Comparison of ENCODE assay signal across 11 cellular contexts in the genomic region with DNA sequence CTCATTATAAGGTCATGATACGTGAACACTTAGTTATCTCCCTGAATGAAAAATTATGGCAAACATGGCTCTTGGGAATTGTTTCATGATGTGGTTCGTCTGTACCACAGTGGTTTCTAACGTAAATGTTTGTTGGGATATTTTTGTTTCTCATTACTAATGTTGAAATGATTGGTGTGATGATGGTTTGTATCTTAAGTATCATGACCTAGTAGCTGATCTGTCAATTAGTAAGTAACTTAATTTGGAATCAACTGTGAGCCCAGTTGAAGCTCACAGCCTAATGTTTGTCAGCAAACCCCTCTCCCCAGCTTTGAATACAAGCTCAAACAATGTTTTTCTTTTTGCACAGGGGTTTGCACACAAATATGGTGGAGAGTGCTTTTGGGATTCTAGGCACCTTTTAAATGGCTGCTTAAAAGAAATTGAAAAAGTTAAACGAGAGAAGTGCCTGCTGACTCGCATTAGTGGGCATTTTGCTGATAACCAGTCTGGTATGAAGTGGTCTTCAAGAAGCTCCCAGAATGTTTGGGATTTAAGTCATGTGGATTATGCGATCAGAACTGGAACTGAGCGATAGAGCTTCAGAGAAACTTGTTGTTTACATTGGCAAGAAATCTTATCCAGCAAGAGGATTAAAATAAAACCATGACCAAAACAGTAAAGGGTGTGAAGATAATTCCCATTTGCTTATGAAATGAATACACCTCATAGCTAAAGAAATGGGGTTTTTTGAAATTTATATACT.
DNase-seq lines count a peak whose midpoint lies in the region; ATAC-seq, FAIRE-seq and TF ChIP-seq lines count a peak whose summit lies in the region.
"Had no signal": no experiment of that assay in that cellular context is flagged by ENCODE, and none has a peak within 500 bp of the region (broad histone marks: within the 10 kb centered on the region; RNA-seq: fewer than 3 reads in every experiment).

No MANE protein-coding gene starts in this region.

- no peak overlapping the region for H3K56ac ChIP-seq in mesendoderm (ENCODE audit: low read length)

- dilution Hi-C loops in endothelial cell of umbilical vein (cut with MboI; ENCODE audit: extremely low pct_ligation_motif_present, low sequenced_read_pairs) = no loop called here

- H3K27ac ChIP-seq in PC-3 (ENCODE audit: low read length) = peak overlapping the region; percentile 100
- peak overlapping the region; percentile 73 for H3K27ac ChIP-seq in endothelial cell of umbilical vein (ENCODE audit: insufficient read depth, low read depth, low read length)
- H3K27ac ChIP-seq in mesendoderm (ENCODE audit: low read depth, low read length) = no peak overlapping the region
- H3K27ac ChIP-seq: BLaER1 had no signal

- H3K9ac ChIP-seq in PC-3 (ENCODE audit: low read length) (peak overlapping the region; percentile 98), endothelial cell of umbilical vein (replicated peaks; ENCODE audit: extremely low read depth, insufficient read depth, low read length) (no peak overlapping the region), mucosa of stomach (ENCODE audit: low read length) (peak overlapping the region; percentile 73), mesendoderm (ENCODE audit: low read length) (no peak overlapping the region)
- H3K9ac ChIP-seq: BLaER1 had no signal

- H3K36me3 ChIP-seq in PC-3 (ENCODE audit: low read depth, low read length) (no peaks in the 10 kb centered on the region), endothelial cell of umbilical vein (ENCODE audit: control insufficient read depth in 2 of 2, extremely low read depth in 1 of 2, insufficient read depth in 2 of 2, low read length in 2 of 2) (no peaks in the 10 kb centered on the region), mucosa of stomach (ENCODE audit: control insufficient read depth, insufficient read depth, low read length) (no peaks in the 10 kb centered on the region), mesendoderm (ENCODE audit: control insufficient read depth, insufficient read depth, low read length) (no peaks in the 10 kb centered on the region)
- H3K36me3 ChIP-seq: BLaER1 had no signal

- H3K4me1 ChIP-seq in PC-3 (ENCODE audit: insufficient read depth, low read length) (peaks cover 34% of the 10 kb centered on the region), endothelial cell of umbilical vein (ENCODE audit: control insufficient read depth, extremely low read depth, insufficient read depth, low read length) (peaks cover 22% of the 10 kb centered on the region), mucosa of stomach (ENCODE audit: control insufficient read depth, insufficient read depth, low read length) (peaks cover 19% of the 10 kb centered on the region), mesendoderm (ENCODE audit: control insufficient read depth, low read depth, low read length) (peaks cover 3% of the 10 kb centered on the region)
- H3K4me1 ChIP-seq: BLaER1 had no signal

- POLR2A ChIA-PET in PC-3 (lab: Charles Lee; ENCODE audit: unreplicated experiment) (interaction anchor here (0.9 kb wide), 1 partner anchor 21 kb away, joined by 3 read pairs; no protein-coding TSS in a partner anchor), endothelial cell of umbilical vein (lab: Charles Lee) (no interaction called here)

- H3K27me3 ChIP-seq in PC-3 (ENCODE audit: low read length) (no peaks in the 10 kb centered on the region), endothelial cell of umbilical vein (ENCODE audit: control insufficient read depth in 2 of 2, insufficient read depth in 2 of 2, low read length in 2 of 2) (no peaks in the 10 kb centered on the region), mucosa of stomach (ENCODE audit: control insufficient read depth, insufficient read depth, low read length) (no peaks in the 10 kb centered on the region), mesendoderm (ENCODE audit: insufficient read depth, low read length, poor library complexity) (no peaks in the 10 kb centered on the region)
- H3K27me3 ChIP-seq: BLaER1 had no signal

- intact Hi-C loops in PC-3 (cut with micrococcal nuclease) = loop anchor here (2.0 kb wide), 2 partner anchors 14 to 68 kb away; no protein-coding TSS in a partner anchor
- intact Hi-C loops in endothelial cell of umbilical vein (cut with micrococcal nuclease) = no loop called here

- H3K4me3 ChIP-seq in AG10803 (ENCODE audit: low read length) (no peak overlapping the region), PC-3 (ENCODE audit: low read length) (peak overlapping the region; percentile 53; the same call in 1 of the 2 replicates), endothelial cell of umbilical vein (replicated peaks in 1 of 3; ENCODE audit: insufficient read depth in 1 of 3, low read depth in 1 of 3, low read length in 3 of 3) (no peak overlapping the region), mucosa of stomach (ENCODE audit: low read length) (no peak overlapping the region), mesendoderm (ENCODE audit: low read length) (no peak overlapping the region)
- H3K4me3 ChIP-seq: BLaER1 had no signal

- H3K79me2 ChIP-seq in PC-3 (ENCODE audit: low read length) (peaks cover 64% of the 10 kb centered on the region), endothelial cell of umbilical vein (ENCODE audit: control insufficient read depth, insufficient read depth, low read length) (no peaks in the 10 kb centered on the region), mesendoderm (ENCODE audit: control insufficient read depth, insufficient read depth, low read length) (no peaks in the 10 kb centered on the region)

- WGBS in mesendoderm (ENCODE audit: extremely low coverage, insufficient coverage, low lambda C conversion rate) = no CpG with 5 or more reads among the region's 7 CpGs

- H3K4ac ChIP-seq in mesendoderm (ENCODE audit: low read depth, low read length) = no peak overlapping the region

- H3K9me1 ChIP-seq in endothelial cell of umbilical vein (replicated peaks; ENCODE audit: control insufficient read depth, extremely low read depth, insufficient read depth, low read length) = no peaks in the 10 kb centered on the region

- H3K9me3 ChIP-seq in PC-3 (ENCODE audit: low read length) (no peaks in the 10 kb centered on the region), endothelial cell of umbilical vein (replicated peaks; ENCODE audit: control insufficient read depth, insufficient read depth, low read length) (no peaks in the 10 kb centered on the region), mucosa of stomach (ENCODE audit: control insufficient read depth, low read length) (no peaks in the 10 kb centered on the region)

- peak; percentile 11; the same call in 1 of the 2 replicates for ATAC-seq in PC-3
- no peak for ATAC-seq in GM18861 (IDR thresholded peaks at IDR 0.05; ENCODE audit: unreplicated experiment)

- BruUV-seq in PC-3 (replicated peaks; lab: Mats Ljungman, UMichigan) (no TSS peak), endothelial cell of umbilical vein (replicated peaks; lab: Mats Ljungman, UMichigan) (no TSS peak)

- H4K20me1 ChIP-seq in PC-3 (ENCODE audit: low read length) (no peaks in the 10 kb centered on the region), endothelial cell of umbilical vein (replicated peaks; ENCODE audit: control insufficient read depth, extremely low read depth, insufficient read depth, low read length) (no peaks in the 10 kb centered on the region)
- H4K20me1 ChIP-seq: BLaER1 had no signal

- FAIRE-seq in endothelial cell of umbilical vein (lab: Jason Lieb, UNC) = peak; percentile 66

- H3K79me1 ChIP-seq in mesendoderm (ENCODE audit: low read length) = no peaks in the 10 kb centered on the region

- H2AFZ ChIP-seq in PC-3 (ENCODE audit: low read length) (no peak overlapping the region), endothelial cell of umbilical vein (ENCODE audit: low read depth, low read length) (no peak overlapping the region)

- H3K9me2 ChIP-seq in PC-3 (replicated peaks; ENCODE audit: low read length) = no peaks in the 10 kb centered on the region

- peaks cover 7% of the 10 kb centered on the region for H3F3A ChIP-seq in PC-3 (ENCODE audit: low read length, unreplicated experiment)

- H4K5ac ChIP-seq in mesendoderm (ENCODE audit: low read length) = no peak overlapping the region

- H2BK5ac ChIP-seq in mesendoderm (ENCODE audit: low read length) = no peak overlapping the region

- no peak overlapping the region for H3K23ac ChIP-seq in mesendoderm (ENCODE audit: low read length)

- H2BK120ac ChIP-seq in mesendoderm (ENCODE audit: low read depth, low read length) = no peak overlapping the region

- no peak overlapping the region for H4K8ac ChIP-seq in mesendoderm (ENCODE audit: low read depth, low read length)

- H2AK5ac ChIP-seq in mesendoderm (ENCODE audit: low read length) = no peak overlapping the region

- no peak overlapping the region for H2BK15ac ChIP-seq in mesendoderm (replicated peaks; ENCODE audit: low read depth)

- TF ChIP-seq CTCF in AG10803 (conservative IDR thresholded peaks at IDR 0.05; ENCODE audit: low read length) = no peak
- no peak for TF ChIP-seq CTCF in PC-3 (conservative IDR thresholded peaks at IDR 0.05; ENCODE audit: low read depth, low read length)
- TF ChIP-seq CTCF in endothelial cell of umbilical vein (IDR thresholded peaks at IDR 0.05; ENCODE audit: extremely low read depth in 1 of 2, insufficient read depth in 1 of 2, low read depth in 1 of 2, low read length in 2 of 2) = no peak

- DNase-seq in AG10803 (ENCODE audit: low read depth) (peak; percentile 53), PC-3 (peak; percentile 40), endothelial cell of umbilical vein (ENCODE audit: low read depth, low spot score) (peak; percentile 57), GM03348 (ENCODE audit: low spot score) (no peak), mesendoderm (no peak), inferior parietal cortex (ENCODE audit: extremely low spot score) (no peak)
- DNase-seq: activated CD4-positive, alpha-beta T cell treated with anti-CD3 and anti-CD28 coated beads for 4 hours; MM.1S had no signal

- no peak for TF ChIP-seq POLR2A in endothelial cell of umbilical vein (IDR thresholded peaks at IDR 0.05; ENCODE audit: low read depth, low read length)

- no peak overlapping the region for H3K18ac ChIP-seq in mesendoderm (ENCODE audit: low read length)

- CTCF ChIA-PET in PC-3 (lab: Charles Lee) (interaction anchor here (1.0 kb wide), 1 partner anchor 8 kb away, joined by 8 read pairs; no protein-coding TSS in a partner anchor), endothelial cell of umbilical vein (lab: Charles Lee) (interaction anchor here (1.0 to 4.6 kb wide), 6 partner anchors 8 to 166 kb away, joined by 3 to 47 read pairs (median 4); no protein-coding TSS in a partner anchor)

- H3K4me2 ChIP-seq in PC-3 (ENCODE audit: low read length) (peak overlapping the region; percentile 78), endothelial cell of umbilical vein (ENCODE audit: insufficient read depth, low read length) (no peak overlapping the region), mesendoderm (ENCODE audit: low read length) (no peak overlapping the region)
- H3K4me2 ChIP-seq: BLaER1 had no signal

TF ChIP-seq in endothelial cell of umbilical vein, 7 proteins besides CTCF, POLR2A, EP300 and RAD21 (continues in another document):
- TF ChIP-seq, protein P1, sequence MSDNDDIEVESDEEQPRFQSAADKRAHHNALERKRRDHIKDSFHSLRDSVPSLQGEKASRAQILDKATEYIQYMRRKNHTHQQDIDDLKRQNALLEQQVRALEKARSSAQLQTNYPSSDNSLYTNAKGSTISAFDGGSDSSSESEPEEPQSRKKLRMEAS (IDR thresholded peaks at IDR 0.05; ENCODE audit: insufficient read depth, insufficient read length) = no peak
- TF ChIP-seq FOS (IDR thresholded peaks at IDR 0.05; ENCODE audit: borderline replicate concordance, insufficient read depth, low read length) (no peak), POLR2AphosphoS5 (IDR thresholded peaks at IDR 0.05; ENCODE audit: insufficient read depth, low read depth, low read length) (no peak)

Comparison
In these comparisons a context has a peak if more than half of its experiments do, and no peak if none do; other contexts are left out.
1. DNase-seq: peak in AG10803 (single experiment), PC-3 (single experiment) and endothelial cell of umbilical vein (single experiment); none in GM03348 (single experiment), mesendoderm (single experiment) and inferior parietal cortex (single experiment).
2. H3K9ac ChIP-seq: peak in PC-3 (single experiment) and mucosa of stomach (single experiment); none in endothelial cell of umbilical vein (single experiment) and mesendoderm (single experiment).